ENCODE assay signal across 1 cellular context in the genomic region with DNA sequence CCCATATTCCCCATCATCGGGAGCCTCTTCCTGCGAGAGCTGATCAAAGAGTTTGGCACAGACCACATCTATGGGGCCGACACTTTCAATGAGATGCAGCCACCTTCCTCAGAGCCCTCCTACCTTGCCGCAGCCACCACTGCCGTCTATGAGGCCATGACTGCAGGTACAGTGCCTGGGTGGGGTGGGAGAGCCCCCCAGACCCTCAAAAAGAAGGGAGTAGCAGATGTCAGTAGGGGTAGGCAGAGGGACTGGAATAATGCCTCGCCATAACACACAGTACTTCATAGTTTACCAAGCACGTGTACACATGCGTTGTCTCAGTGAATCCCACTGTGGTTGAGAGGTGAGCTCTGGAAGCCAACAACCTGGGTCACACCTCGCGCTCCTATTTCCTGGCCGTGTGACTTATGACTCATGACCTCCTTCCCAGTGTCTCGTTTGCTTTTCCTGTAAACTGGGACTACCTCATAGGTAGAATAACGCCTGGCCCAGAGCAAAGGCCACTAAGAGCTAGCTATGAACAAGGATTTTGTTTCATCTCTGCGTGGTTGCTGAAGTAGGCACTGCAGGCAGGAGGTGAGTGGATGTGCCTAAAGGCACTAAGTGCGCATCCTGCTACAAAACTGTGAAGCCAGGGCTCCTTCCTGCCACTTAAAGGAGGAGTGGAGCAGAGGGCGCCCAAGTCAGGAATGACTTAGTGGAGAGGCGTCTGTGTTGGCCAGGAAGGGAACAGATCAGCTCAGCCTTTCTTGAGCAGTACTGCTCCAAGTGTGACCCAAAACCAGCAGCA.
TF ChIP-seq lines count a peak whose summit lies in the region.

No MANE protein-coding gene starts in this region.

TF ChIP-seq in HepG2, 621 proteins besides CTCF, POLR2A, EP300 and RAD21 (continued from another document and continues in another):
- TF ChIP-seq, protein P1, sequence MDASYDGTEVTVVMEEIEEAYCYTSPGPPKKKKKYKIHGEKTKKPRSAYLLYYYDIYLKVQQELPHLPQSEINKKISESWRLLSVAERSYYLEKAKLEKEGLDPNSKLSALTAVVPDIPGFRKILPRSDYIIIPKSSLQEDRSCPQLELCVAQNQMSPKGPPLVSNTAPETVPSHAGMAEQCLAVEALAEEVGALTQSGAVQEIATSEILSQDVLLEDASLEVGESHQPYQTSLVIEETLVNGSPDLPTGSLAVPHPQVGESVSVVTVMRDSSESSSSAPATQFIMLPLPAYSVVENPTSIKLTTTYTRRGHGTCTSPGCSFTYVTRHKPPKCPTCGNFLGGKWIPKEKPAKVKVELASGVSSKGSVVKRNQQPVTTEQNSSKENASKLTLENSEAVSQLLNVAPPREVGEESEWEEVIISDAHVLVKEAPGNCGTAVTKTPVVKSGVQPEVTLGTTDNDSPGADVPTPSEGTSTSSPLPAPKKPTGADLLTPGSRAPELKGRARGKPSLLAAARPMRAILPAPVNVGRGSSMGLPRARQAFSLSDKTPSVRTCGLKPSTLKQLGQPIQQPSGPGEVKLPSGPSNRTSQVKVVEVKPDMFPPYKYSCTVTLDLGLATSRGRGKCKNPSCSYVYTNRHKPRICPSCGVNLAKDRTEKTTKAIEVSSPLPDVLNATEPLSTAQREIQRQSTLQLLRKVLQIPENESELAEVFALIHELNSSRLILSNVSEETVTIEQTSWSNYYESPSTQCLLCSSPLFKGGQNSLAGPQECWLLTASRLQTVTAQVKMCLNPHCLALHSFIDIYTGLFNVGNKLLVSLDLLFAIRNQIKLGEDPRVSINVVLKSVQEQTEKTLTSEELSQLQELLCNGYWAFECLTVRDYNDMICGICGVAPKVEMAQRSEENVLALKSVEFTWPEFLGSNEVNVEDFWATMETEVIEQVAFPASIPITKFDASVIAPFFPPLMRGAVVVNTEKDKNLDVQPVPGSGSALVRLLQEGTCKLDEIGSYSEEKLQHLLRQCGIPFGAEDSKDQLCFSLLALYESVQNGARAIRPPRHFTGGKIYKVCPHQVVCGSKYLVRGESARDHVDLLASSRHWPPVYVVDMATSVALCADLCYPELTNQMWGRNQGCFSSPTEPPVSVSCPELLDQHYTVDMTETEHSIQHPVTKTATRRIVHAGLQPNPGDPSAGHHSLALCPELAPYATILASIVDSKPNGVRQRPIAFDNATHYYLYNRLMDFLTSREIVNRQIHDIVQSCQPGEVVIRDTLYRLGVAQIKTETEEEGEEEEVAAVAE (CRISPR knock-in tag; IDR thresholded peaks at IDR 0.05; ENCODE audit: borderline replicate concordance) = peak; percentile 82; the same call in 1 of the 2 replicates
- no peak for TF ChIP-seq ZNF530 (CRISPR knock-in tag; IDR thresholded peaks at IDR 0.05; ENCODE audit: low read depth)
- TF ChIP-seq, protein P2, sequence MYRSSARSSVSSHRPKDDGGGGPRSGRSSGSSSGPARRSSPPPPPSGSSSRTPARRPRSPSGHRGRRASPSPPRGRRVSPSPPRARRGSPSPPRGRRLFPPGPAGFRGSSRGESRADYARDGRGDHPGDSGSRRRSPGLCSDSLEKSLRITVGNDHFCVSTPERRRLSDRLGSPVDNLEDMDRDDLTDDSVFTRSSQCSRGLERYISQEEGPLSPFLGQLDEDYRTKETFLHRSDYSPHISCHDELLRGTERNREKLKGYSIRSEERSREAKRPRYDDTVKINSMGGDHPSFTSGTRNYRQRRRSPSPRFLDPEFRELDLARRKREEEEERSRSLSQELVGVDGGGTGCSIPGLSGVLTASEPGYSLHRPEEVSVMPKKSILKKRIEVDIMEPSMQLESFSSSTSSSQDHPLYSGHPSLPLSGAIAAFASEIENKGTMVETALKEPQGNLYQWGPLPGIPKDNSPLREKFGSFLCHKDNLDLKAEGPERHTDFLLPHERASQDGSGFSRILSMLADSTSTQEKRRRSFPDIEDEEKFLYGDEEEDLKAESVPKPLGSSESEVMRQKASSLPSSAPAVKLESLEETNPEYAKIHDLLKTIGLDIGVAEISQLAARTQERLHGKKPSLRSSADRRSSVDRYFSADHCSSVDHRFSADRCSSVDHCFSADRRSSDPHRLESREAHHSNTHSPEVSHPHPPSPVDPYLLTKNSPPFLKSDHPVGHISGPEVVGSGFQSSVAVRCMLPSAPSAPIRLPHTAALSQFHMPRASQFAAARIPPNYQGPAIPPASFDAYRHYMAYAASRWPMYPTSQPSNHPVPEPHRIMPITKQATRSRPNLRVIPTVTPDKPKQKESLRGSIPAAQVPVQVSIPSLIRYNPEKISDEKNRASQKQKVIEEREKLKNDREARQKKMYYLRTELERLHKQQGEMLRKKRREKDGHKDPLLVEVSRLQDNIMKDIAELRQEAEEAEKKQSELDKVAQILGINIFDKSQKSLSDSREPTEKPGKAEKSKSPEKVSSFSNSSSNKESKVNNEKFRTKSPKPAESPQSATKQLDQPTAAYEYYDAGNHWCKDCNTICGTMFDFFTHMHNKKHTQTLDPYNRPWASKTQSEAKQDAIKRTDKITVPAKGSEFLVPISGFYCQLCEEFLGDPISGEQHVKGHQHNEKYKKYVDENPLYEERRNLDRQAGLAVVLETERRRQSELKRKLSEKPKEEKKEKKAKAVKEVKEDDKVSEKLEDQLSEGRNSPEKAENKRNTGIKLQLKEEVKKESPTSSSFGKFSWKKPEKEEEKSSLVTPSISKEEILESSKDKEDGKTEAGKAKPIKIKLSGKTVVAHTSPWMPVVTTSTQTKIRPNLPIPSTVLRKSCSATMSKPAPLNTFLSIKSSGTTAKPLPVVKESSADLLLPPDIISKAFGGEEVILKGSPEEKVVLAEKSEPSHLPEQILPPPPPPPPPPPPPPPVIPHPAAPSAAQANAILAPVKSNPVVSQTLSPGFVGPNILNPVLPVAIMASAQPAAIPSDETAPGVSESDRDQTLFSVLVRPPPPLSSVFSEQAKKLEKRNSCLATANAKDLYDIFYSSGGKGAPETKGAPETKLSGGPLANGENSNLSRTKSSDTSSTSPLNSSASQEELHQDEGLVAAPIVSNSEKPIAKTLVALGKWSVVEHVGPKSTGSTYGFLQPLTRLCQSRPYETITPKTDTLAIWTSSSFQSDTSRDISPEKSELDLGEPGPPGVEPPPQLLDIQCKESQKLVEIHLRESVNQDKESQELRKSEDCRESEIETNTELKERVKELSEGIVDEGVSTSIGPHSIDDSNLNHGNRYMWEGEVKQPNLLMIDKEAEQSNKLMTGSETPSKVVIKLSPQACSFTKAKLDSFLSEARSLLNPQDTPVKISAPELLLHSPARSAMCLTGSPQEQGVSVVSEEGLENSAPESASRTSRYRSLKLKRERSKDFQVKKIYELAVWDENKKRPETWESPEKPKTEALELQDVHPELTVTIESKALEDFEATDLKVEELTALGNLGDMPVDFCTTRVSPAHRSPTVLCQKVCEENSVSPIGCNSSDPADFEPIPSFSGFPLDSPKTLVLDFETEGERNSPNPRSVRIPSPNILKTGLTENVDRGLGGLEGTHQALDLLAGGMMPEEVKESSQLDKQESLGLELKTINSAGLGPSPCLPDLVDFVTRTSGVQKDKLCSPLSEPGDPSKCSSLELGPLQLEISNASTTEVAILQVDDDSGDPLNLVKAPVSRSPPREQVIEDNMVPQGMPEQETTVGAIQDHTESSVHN (CRISPR knock-in tag; IDR thresholded peaks at IDR 0.05) = no peak
- TF ChIP-seq, protein P3, sequence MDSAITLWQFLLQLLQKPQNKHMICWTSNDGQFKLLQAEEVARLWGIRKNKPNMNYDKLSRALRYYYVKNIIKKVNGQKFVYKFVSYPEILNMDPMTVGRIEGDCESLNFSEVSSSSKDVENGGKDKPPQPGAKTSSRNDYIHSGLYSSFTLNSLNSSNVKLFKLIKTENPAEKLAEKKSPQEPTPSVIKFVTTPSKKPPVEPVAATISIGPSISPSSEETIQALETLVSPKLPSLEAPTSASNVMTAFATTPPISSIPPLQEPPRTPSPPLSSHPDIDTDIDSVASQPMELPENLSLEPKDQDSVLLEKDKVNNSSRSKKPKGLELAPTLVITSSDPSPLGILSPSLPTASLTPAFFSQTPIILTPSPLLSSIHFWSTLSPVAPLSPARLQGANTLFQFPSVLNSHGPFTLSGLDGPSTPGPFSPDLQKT (CRISPR knock-in tag; IDR thresholded peaks at IDR 0.05; ENCODE audit: borderline replicate concordance) = no peak
- no peak for TF ChIP-seq FLYWCH1 (CRISPR knock-in tag; IDR thresholded peaks at IDR 0.05)
- TF ChIP-seq NFATC3 (CRISPR knock-in tag; IDR thresholded peaks at IDR 0.05) = no peak
- peak; percentile 56; the same call in 1 of the 2 replicates for TF ChIP-seq NKX3-1 (CRISPR knock-in tag; IDR thresholded peaks at IDR 0.05)
- TF ChIP-seq NR2F6 (IDR thresholded peaks at IDR 0.05) = peak; percentile 80
- TF ChIP-seq NR2F6 (CRISPR knock-in tag; IDR thresholded peaks at IDR 0.05) = peak; percentile 90
- TF ChIP-seq SCMH1 (CRISPR knock-in tag; IDR thresholded peaks at IDR 0.05; ENCODE audit: borderline replicate concordance) = no peak
- TF ChIP-seq ZNF263 (CRISPR knock-in tag; IDR thresholded peaks at IDR 0.05) = peak; percentile 12; the same call in 1 of the 2 replicates
- TF ChIP-seq, protein P4, sequence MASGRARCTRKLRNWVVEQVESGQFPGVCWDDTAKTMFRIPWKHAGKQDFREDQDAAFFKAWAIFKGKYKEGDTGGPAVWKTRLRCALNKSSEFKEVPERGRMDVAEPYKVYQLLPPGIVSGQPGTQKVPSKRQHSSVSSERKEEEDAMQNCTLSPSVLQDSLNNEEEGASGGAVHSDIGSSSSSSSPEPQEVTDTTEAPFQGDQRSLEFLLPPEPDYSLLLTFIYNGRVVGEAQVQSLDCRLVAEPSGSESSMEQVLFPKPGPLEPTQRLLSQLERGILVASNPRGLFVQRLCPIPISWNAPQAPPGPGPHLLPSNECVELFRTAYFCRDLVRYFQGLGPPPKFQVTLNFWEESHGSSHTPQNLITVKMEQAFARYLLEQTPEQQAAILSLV (CRISPR knock-in tag; IDR thresholded peaks at IDR 0.05; ENCODE audit: borderline replicate concordance) = peak; percentile 83
- no peak for TF ChIP-seq SMARCC2 (IDR thresholded peaks at IDR 0.05)
- peak; percentile 37; the same call in 1 of the 2 replicates for TF ChIP-seq RFX3 (CRISPR knock-in tag; IDR thresholded peaks at IDR 0.05)
- peak; percentile 72; the same call in 1 of the 2 replicates for TF ChIP-seq CCDC6 (CRISPR knock-in tag; IDR thresholded peaks at IDR 0.05)
- TF ChIP-seq, protein P5, sequence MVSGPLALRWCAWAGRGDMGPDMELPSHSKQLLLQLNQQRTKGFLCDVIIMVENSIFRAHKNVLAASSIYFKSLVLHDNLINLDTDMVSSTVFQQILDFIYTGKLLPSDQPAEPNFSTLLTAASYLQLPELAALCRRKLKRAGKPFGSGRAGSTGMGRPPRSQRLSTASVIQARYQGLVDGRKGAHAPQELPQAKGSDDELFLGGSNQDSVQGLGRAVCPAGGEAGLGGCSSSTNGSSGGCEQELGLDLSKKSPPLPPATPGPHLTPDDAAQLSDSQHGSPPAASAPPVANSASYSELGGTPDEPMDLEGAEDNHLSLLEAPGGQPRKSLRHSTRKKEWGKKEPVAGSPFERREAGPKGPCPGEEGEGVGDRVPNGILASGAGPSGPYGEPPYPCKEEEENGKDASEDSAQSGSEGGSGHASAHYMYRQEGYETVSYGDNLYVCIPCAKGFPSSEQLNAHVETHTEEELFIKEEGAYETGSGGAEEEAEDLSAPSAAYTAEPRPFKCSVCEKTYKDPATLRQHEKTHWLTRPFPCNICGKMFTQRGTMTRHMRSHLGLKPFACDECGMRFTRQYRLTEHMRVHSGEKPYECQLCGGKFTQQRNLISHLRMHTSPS (CRISPR knock-in tag; IDR thresholded peaks at IDR 0.05; ENCODE audit: low read depth) = peak; percentile 69; the same call in 1 of the 2 replicates
- TF ChIP-seq, protein P6, sequence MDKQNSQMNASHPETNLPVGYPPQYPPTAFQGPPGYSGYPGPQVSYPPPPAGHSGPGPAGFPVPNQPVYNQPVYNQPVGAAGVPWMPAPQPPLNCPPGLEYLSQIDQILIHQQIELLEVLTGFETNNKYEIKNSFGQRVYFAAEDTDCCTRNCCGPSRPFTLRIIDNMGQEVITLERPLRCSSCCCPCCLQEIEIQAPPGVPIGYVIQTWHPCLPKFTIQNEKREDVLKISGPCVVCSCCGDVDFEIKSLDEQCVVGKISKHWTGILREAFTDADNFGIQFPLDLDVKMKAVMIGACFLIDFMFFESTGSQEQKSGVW (CRISPR knock-in tag; IDR thresholded peaks at IDR 0.05; ENCODE audit: borderline replicate concordance) = peak; percentile 57; the same call in 1 of the 2 replicates
- TF ChIP-seq, protein P7, sequence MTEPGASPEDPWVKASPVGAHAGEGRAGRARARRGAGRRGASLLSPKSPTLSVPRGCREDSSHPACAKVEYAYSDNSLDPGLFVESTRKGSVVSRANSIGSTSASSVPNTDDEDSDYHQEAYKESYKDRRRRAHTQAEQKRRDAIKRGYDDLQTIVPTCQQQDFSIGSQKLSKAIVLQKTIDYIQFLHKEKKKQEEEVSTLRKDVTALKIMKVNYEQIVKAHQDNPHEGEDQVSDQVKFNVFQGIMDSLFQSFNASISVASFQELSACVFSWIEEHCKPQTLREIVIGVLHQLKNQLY (CRISPR knock-in tag; IDR thresholded peaks at IDR 0.05) = peak; percentile 76
- TF ChIP-seq HOXA5 (CRISPR knock-in tag; IDR thresholded peaks at IDR 0.05) = no peak
- no peak for TF ChIP-seq ZNF572 (CRISPR knock-in tag; IDR thresholded peaks at IDR 0.05)
- TF ChIP-seq BRCA1 (CRISPR knock-in tag; IDR thresholded peaks at IDR 0.05) = 0 out of 2 replicates have a peak, but pooled peaks have one; percentile 51
- peak; percentile 94 for TF ChIP-seq RARA (CRISPR knock-in tag; IDR thresholded peaks at IDR 0.05)
- TF ChIP-seq EEA1 (CRISPR knock-in tag; IDR thresholded peaks at IDR 0.05; ENCODE audit: borderline replicate concordance) = no peak
- TF ChIP-seq, protein P8, sequence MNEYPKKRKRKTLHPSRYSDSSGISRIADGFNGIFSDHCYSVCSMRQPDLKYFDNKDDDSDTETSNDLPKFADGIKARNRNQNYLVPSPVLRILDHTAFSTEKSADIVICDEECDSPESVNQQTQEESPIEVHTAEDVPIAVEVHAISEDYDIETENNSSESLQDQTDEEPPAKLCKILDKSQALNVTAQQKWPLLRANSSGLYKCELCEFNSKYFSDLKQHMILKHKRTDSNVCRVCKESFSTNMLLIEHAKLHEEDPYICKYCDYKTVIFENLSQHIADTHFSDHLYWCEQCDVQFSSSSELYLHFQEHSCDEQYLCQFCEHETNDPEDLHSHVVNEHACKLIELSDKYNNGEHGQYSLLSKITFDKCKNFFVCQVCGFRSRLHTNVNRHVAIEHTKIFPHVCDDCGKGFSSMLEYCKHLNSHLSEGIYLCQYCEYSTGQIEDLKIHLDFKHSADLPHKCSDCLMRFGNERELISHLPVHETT (CRISPR knock-in tag; conservative IDR thresholded peaks at IDR 0.05) = no peak
- TF ChIP-seq ZNF350 (CRISPR knock-in tag; IDR thresholded peaks at IDR 0.05; ENCODE audit: borderline replicate concordance, low read depth) = peak; percentile 66; the same call in 1 of the 2 replicates
- TF ChIP-seq, protein P9, sequence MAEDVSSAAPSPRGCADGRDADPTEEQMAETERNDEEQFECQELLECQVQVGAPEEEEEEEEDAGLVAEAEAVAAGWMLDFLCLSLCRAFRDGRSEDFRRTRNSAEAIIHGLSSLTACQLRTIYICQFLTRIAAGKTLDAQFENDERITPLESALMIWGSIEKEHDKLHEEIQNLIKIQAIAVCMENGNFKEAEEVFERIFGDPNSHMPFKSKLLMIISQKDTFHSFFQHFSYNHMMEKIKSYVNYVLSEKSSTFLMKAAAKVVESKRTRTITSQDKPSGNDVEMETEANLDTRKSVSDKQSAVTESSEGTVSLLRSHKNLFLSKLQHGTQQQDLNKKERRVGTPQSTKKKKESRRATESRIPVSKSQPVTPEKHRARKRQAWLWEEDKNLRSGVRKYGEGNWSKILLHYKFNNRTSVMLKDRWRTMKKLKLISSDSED (CRISPR knock-in tag; IDR thresholded peaks at IDR 0.05) = 0 out of 2 replicates have a peak, but pooled peaks have one; percentile 55
